15 cellular contexts compared by ENCODE assay signal in the genomic region with DNA sequence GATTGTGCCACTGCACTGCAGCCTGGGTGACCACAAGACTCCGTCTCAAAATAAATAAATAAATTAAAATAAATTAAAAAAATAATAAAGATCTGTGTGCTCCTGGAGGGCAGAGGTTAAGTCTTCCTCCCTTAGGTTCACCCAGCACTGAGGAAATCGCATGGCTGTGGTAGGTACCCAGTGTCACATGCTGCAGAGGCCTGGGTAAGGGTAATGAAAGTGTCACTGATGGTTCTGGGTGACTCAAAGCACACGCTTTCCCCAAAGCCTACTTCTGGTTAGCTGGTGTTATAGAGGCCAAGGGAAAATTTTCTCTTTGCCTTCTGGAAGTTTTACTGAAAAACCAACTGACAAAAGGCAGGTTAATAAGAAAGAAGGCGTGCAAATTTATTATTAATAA.
A peak's percentile ranks its signal among the peaks of the same experiment; 100 is the strongest.
DNase-seq lines count a peak whose midpoint lies in the region; ATAC-seq and TF ChIP-seq lines count a peak whose summit lies in the region.
"Had no signal": no experiment of that assay in that cellular context is flagged by ENCODE, and none has a peak within 500 bp of the region (broad histone marks: within the 10 kb centered on the region; RNA-seq: fewer than 3 reads in every experiment).

No MANE protein-coding gene starts in this region.

- no peaks in the 10 kb centered on the region for H3K36me3 Mint-ChIP-seq in activated naive CD8-positive, alpha-beta T cell treated with anti-CD3 and anti-CD28 coated beads, Interleukin-2, amount 50 U/mL, for 24 hours (ENCODE audit: low read depth)
- H3K36me3 Mint-ChIP-seq in activated naive CD8-positive, alpha-beta T cell treated with anti-CD3 and anti-CD28 coated beads for 36 hours = no peaks in the 10 kb centered on the region
- no peaks in the 10 kb centered on the region for H3K36me3 Mint-ChIP-seq in natural killer cell

- peak; percentile 72 for ATAC-seq in activated naive CD8-positive, alpha-beta T cell treated with anti-CD3 and anti-CD28 coated beads, Interleukin-2, amount 50 U/mL, for 24 hours
- ATAC-seq in natural killer cell (peak; percentile 68 to 77 (median 72)), GM21360 (IDR thresholded peaks at IDR 0.05; ENCODE audit: unreplicated experiment) (no peak), GM21526 (IDR thresholded peaks at IDR 0.05; ENCODE audit: low FRiP score, unreplicated experiment) (no peak)

- no peak overlapping the region for H3K27ac Mint-ChIP-seq in activated naive CD8-positive, alpha-beta T cell treated with anti-CD3 and anti-CD28 coated beads, Interleukin-2, amount 50 U/mL, for 24 hours
- no peak overlapping the region for H3K27ac Mint-ChIP-seq in activated naive CD8-positive, alpha-beta T cell treated with anti-CD3 and anti-CD28 coated beads for 36 hours
- H3K27ac Mint-ChIP-seq in natural killer cell = peak overlapping the region in 1 of 2 donors; percentile 56
- H3K27ac Mint-ChIP-seq: HFFc6 had no signal

- peak; percentile 12 for DNase-seq in NK-92 treated with Interleukin-12 subunit alpha and Interleukin-12 subunit beta, amount 100 ng/mL, for 24 hours (lab: John Stamatoyannopoulos, UW)
- DNase-seq in NK-92 (lab: John Stamatoyannopoulos, UW; ENCODE audit: unreplicated experiment) (no peak), natural killer cell (no peak), NCI-H774 (lab: John Stamatoyannopoulos, UW) (no peak)
- DNase-seq in activated naive CD8-positive, alpha-beta T cell treated with anti-CD3 and anti-CD28 coated beads, Interleukin-2, amount 50 U/mL, for 24 hours = no peak
- DNase-seq in activated naive CD8-positive, alpha-beta T cell treated with anti-CD3 and anti-CD28 coated beads for 36 hours = no peak
- DNase-seq: AML-193; Caco-2; CD8-positive, alpha-beta memory T cell; DND-41; GDM1; HCEC 1CT; HFFc6 had no signal

- no peak for TF ChIP-seq CTCF in natural killer cell (IDR thresholded peaks at IDR 0.05)

- H3K4me1 Mint-ChIP-seq in activated naive CD8-positive, alpha-beta T cell treated with anti-CD3 and anti-CD28 coated beads, Interleukin-2, amount 50 U/mL, for 24 hours = peaks cover 7% of the 10 kb centered on the region
- H3K4me1 Mint-ChIP-seq in activated naive CD8-positive, alpha-beta T cell treated with anti-CD3 and anti-CD28 coated beads for 36 hours = no peaks in the 10 kb centered on the region
- H3K4me1 Mint-ChIP-seq in natural killer cell = peaks cover 31 to 34% of the 10 kb centered on the region in 2 donors

- intact Hi-C loops in natural killer cell (cut with micrococcal nuclease) = loop anchor here (5.0 kb wide), 1 partner anchor 111 kb away; no protein-coding TSS in a partner anchor

- H3K4me3 Mint-ChIP-seq in activated naive CD8-positive, alpha-beta T cell treated with anti-CD3 and anti-CD28 coated beads, Interleukin-2, amount 50 U/mL, for 24 hours = no peak overlapping the region
- no peak overlapping the region for H3K4me3 Mint-ChIP-seq in activated naive CD8-positive, alpha-beta T cell treated with anti-CD3 and anti-CD28 coated beads for 36 hours
- no peak overlapping the region for H3K4me3 Mint-ChIP-seq in natural killer cell
- H3K4me3 Mint-ChIP-seq: CD8-positive, alpha-beta memory T cell; HFFc6 had no signal

- no peaks in the 10 kb centered on the region for H3K27me3 Mint-ChIP-seq in activated naive CD8-positive, alpha-beta T cell treated with anti-CD3 and anti-CD28 coated beads, Interleukin-2, amount 50 U/mL, for 24 hours
- H3K27me3 Mint-ChIP-seq in activated naive CD8-positive, alpha-beta T cell treated with anti-CD3 and anti-CD28 coated beads for 36 hours = peaks cover 3% of the 10 kb centered on the region
- no peaks in the 10 kb centered on the region for H3K27me3 Mint-ChIP-seq in natural killer cell (ENCODE audit: low read depth in 2 of 2)
- H3K27me3 Mint-ChIP-seq: CD8-positive, alpha-beta memory T cell had no signal

- no peaks in the 10 kb centered on the region for H3K9me3 Mint-ChIP-seq in activated naive CD8-positive, alpha-beta T cell treated with anti-CD3 and anti-CD28 coated beads, Interleukin-2, amount 50 U/mL, for 24 hours
- H3K9me3 Mint-ChIP-seq in activated naive CD8-positive, alpha-beta T cell treated with anti-CD3 and anti-CD28 coated beads for 36 hours = no peaks in the 10 kb centered on the region
- no peaks in the 10 kb centered on the region for H3K9me3 Mint-ChIP-seq in natural killer cell
- H3K9me3 Mint-ChIP-seq: CD8-positive, alpha-beta memory T cell; HFFc6 had no signal

Comparison
In these comparisons a context has a peak if more than half of its experiments do, and no peak if none do; other contexts are left out.
1. ATAC-seq: peak in activated naive CD8-positive, alpha-beta T cell treated with anti-CD3 and anti-CD28 coated beads, Interleukin-2, amount 50 U/mL, for 24 hours (single experiment) and natural killer cell (3 of 3); none in GM21360 (single experiment) and GM21526 (single experiment).